Comparison of ENCODE assay signal across 13 cellular contexts in the genomic region with DNA sequence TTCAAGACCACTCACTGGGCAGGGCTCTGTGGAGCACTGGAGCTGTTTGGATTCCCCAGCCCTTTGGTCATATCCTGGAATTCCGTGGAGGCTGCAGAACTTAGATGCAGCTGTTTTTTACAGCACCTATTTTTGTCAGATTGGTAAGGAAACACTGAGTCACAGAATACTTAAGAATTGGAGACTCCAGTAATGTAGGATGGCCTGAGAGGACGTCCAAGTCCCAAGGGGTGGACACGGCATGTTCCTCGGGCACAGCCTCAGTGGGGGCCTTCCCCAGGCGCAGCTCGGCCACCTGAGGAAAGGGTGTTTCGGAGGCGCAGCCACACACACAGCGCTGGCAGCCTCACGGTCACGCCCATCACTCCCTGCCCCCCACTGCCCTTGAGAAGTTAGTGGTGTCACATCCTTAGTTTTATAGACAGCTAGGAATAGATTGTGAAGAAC. TPM values are rescaled to one million over a fixed set of nuclear protein-coding genes. Genes with fewer than 3 reads are reported as not detected.
DNase-seq lines count a peak whose midpoint lies in the region; ATAC-seq and TF ChIP-seq lines count a peak whose summit lies in the region.
"Had no signal": no experiment of that assay in that cellular context is flagged by ENCODE, and none has a peak within 500 bp of the region (broad histone marks: within the 10 kb centered on the region; RNA-seq: fewer than 3 reads in every experiment).

No MANE protein-coding gene starts in this region.

- peak overlapping the region; percentile 90 for H2BK20ac ChIP-seq in IMR-90 (ENCODE audit: low read depth, low read length)

- peaks cover 3% of the 10 kb centered on the region for H3K36me3 Mint-ChIP-seq in activated CD8-positive, alpha-beta T cell treated with anti-CD3 and anti-CD28 coated beads for 36 hours (ENCODE audit: low read depth)
- H3K36me3 Mint-ChIP-seq: natural killer cell treated with Interleukin-12 subunit alpha and Interleukin-12 subunit beta and Interleukin-15 and Interleukin-18, amount 100 ng/mL, for 72 hours had no signal

- H3K9ac ChIP-seq in IMR-90 (ENCODE audit: low read depth, low read length) (no peak overlapping the region), muscle layer of colon (ENCODE audit: low read length) (no peak overlapping the region)

- peak overlapping the region; percentile 61 for H3K4me2 ChIP-seq in IMR-90 (ENCODE audit: low read depth, low read length)

- dilution Hi-C loops in IMR-90 (cut with HindIII; ENCODE audit: low sequenced_read_pairs, unreplicated experiment) = no loop called here

- peaks cover 16% of the 10 kb centered on the region for H3K9me1 ChIP-seq in IMR-90 (ENCODE audit: insufficient read depth, low read length)

- peak overlapping the region; percentile 93 for H3K14ac ChIP-seq in IMR-90 (replicated peaks; ENCODE audit: low read depth, low read length)

- H4K20me1 ChIP-seq in IMR-90 (ENCODE audit: insufficient read depth, low read length) = peaks cover 2% of the 10 kb centered on the region; the same call in 1 of the 2 replicates

- no peak for TF ChIP-seq POLR2A in IMR-90 (IDR thresholded peaks at IDR 0.05; ENCODE audit: low read depth, low read length)

- in situ Hi-C loops in IMR-90 (cut with MboI; ENCODE audit: low sequenced_read_pairs) = no loop called here

- no peaks in the 10 kb centered on the region for H3K9me3 ChIP-seq in IMR-90 (ENCODE audit: control insufficient read depth, insufficient read depth, low read length)
- H3K9me3 ChIP-seq in muscle layer of colon (ENCODE audit: low read length) = no peaks in the 10 kb centered on the region

- peak overlapping the region; percentile 55; the same call in 1 of the 2 replicates for H3K56ac ChIP-seq in IMR-90 (ENCODE audit: extremely low read depth, insufficient read depth, low read length)

- H2BK5ac ChIP-seq in IMR-90 (ENCODE audit: low read depth, low read length, poor library complexity, severe bottlenecking) = peak overlapping the region; percentile 97

- H4K91ac ChIP-seq in IMR-90 (ENCODE audit: insufficient read depth, low read depth, low read length) = peak overlapping the region; percentile 72

- peak overlapping the region; percentile 94 for H2BK120ac ChIP-seq in IMR-90 (ENCODE audit: low read depth, low read length)

- POLR2A ChIA-PET in IMR-90 (lab: Charles Lee; ENCODE audit: unreplicated experiment) = interaction anchor here (0.6 kb wide), 1 partner anchor 491 kb away, joined by 4 read pairs; no protein-coding TSS in a partner anchor
- POLR2A ChIA-PET in activated CD8-positive, alpha-beta T cell treated with anti-CD3 and anti-CD28 coated beads for 36 hours (lab: Charles Lee) = interaction anchor here (0.6 to 1.1 kb wide), 2 partner anchors 9 to 11 kb away, joined by 3 to 4 read pairs; no protein-coding TSS in a partner anchor

- H3K27ac ChIP-seq in IMR-90 (ENCODE audit: insufficient read depth, low read length) (peak overlapping the region; percentile 66), muscle layer of colon (ENCODE audit: low read depth, low read length) (peak overlapping the region; percentile 73)
- H3K27ac ChIP-seq: C4-2B had no signal

- peaks cover 21% of the 10 kb centered on the region for H3K4me1 ChIP-seq in IMR-90 (ENCODE audit: control insufficient read depth, insufficient read depth, low read length)
- peaks cover 31% of the 10 kb centered on the region for H3K4me1 ChIP-seq in muscle layer of colon (ENCODE audit: insufficient read depth, low read length)

- BruUV-seq in IMR-90 (replicated peaks; lab: Mats Ljungman, UMichigan) = no TSS peak

- H3K27me3 ChIP-seq in IMR-90 (ENCODE audit: control insufficient read depth, insufficient read depth, low read length) (no peaks in the 10 kb centered on the region), muscle layer of colon (ENCODE audit: control insufficient read depth in 1 of 2, insufficient read depth in 2 of 2, low read length in 2 of 2) (no peaks in the 10 kb centered on the region)

- peak overlapping the region; percentile 74 for H2AFZ ChIP-seq in IMR-90 (replicated peaks; ENCODE audit: low read length, poor library complexity)

- H3K36me3 ChIP-seq in IMR-90 (ENCODE audit: control insufficient read depth, insufficient read depth, low read length) (peaks cover 17% of the 10 kb centered on the region; the same call in 1 of the 2 replicates), muscle layer of colon (ENCODE audit: insufficient read depth, low read length) (no peaks in the 10 kb centered on the region)

- intact Hi-C loops in IMR-90 (cut with micrococcal nuclease) = no loop called here
- intact Hi-C loops in activated CD8-positive, alpha-beta T cell treated with anti-CD3 and anti-CD28 coated beads for 36 hours (cut with micrococcal nuclease) = no loop called here

- H3K9me3 Mint-ChIP-seq in activated CD8-positive, alpha-beta T cell treated with anti-CD3 and anti-CD28 coated beads for 36 hours = no peaks in the 10 kb centered on the region
- H3K9me3 Mint-ChIP-seq: endodermal cell; natural killer cell treated with Interleukin-12 subunit alpha and Interleukin-12 subunit beta and Interleukin-15 and Interleukin-18, amount 100 ng/mL, for 72 hours had no signal

- peak overlapping the region; percentile 96 for H3K4ac ChIP-seq in IMR-90 (ENCODE audit: low read depth, low read length)

- ATAC-seq in IMR-90 (ENCODE audit: low read depth) = peak; percentile 80
- ATAC-seq in GM19351 (IDR thresholded peaks at IDR 0.05; ENCODE audit: unreplicated experiment) = no peak
- no peak for ATAC-seq in GM19467 (IDR thresholded peaks at IDR 0.05; ENCODE audit: unreplicated experiment)
- no peak for ATAC-seq in HG03280 (IDR thresholded peaks at IDR 0.05; ENCODE audit: unreplicated experiment)
- ATAC-seq in activated CD8-positive, alpha-beta T cell treated with anti-CD3 and anti-CD28 coated beads for 36 hours = no peak
- ATAC-seq: natural killer cell treated with Interleukin-12 subunit alpha and Interleukin-12 subunit beta and Interleukin-15 and Interleukin-18, amount 100 ng/mL, for 72 hours had no signal

- no peak for TF ChIP-seq RAD21 in IMR-90 (IDR thresholded peaks at IDR 0.05; ENCODE audit: low read length)

- peak overlapping the region; percentile 74; the same call in 1 of the 2 replicates for H3K23ac ChIP-seq in IMR-90 (ENCODE audit: low read depth, low read length)

- CTCF ChIA-PET in IMR-90 (lab: Yijun Ruan, JAX) = no interaction called here
- CTCF ChIA-PET in activated CD8-positive, alpha-beta T cell treated with anti-CD3 and anti-CD28 coated beads for 36 hours (lab: Charles Lee) = interaction anchor here (0.6 to 1.5 kb wide), 5 partner anchors 10 to 306 kb away, joined by 3 to 4 read pairs (median 3); no protein-coding TSS in a partner anchor

- peak overlapping the region; percentile 0; the same call in 1 of the 2 replicates for H4K5ac ChIP-seq in IMR-90 (ENCODE audit: low read depth, low read length)

- H3K4me3 Mint-ChIP-seq in activated CD8-positive, alpha-beta T cell treated with anti-CD3 and anti-CD28 coated beads for 36 hours = no peak overlapping the region
- H3K4me3 Mint-ChIP-seq: endodermal cell; natural killer cell treated with Interleukin-12 subunit alpha and Interleukin-12 subunit beta and Interleukin-15 and Interleukin-18, amount 100 ng/mL, for 72 hours had no signal

- no peak for TF ChIP-seq CTCF in IMR-90 (conservative IDR thresholded peaks at IDR 0.05; ENCODE audit: low read depth, low read length)
- no peak for TF ChIP-seq CTCF in activated CD8-positive, alpha-beta T cell treated with anti-CD3 and anti-CD28 coated beads for 36 hours (IDR thresholded peaks at IDR 0.05)

- H2AK5ac ChIP-seq in IMR-90 (ENCODE audit: low read depth, low read length) = peak overlapping the region; percentile 99

- H3K27me3 Mint-ChIP-seq in activated CD8-positive, alpha-beta T cell treated with anti-CD3 and anti-CD28 coated beads for 36 hours = no peaks in the 10 kb centered on the region
- H3K27me3 Mint-ChIP-seq: natural killer cell treated with Interleukin-12 subunit alpha and Interleukin-12 subunit beta and Interleukin-15 and Interleukin-18, amount 100 ng/mL, for 72 hours had no signal

- peaks cover 0 to 19% of the 10 kb centered on the region in 2 experiments; a peak in 1 of 4 replicates for H3K79me1 ChIP-seq in IMR-90 (ENCODE audit: low read depth in 1 of 2, low read length in 2 of 2)

- H3K27ac Mint-ChIP-seq in activated CD8-positive, alpha-beta T cell treated with anti-CD3 and anti-CD28 coated beads for 36 hours = no peak overlapping the region
- H3K27ac Mint-ChIP-seq: endodermal cell; natural killer cell treated with Interleukin-12 subunit alpha and Interleukin-12 subunit beta and Interleukin-15 and Interleukin-18, amount 100 ng/mL, for 72 hours had no signal

- peak overlapping the region in 1 of 2 experiments; percentile 92; a peak in 2 of 4 replicates for H4K8ac ChIP-seq in IMR-90 (ENCODE audit: low read depth in 2 of 2, low read length in 2 of 2)

- peak overlapping the region; percentile 95 for H2AK9ac ChIP-seq in IMR-90 (replicated peaks; ENCODE audit: low read depth, low read length, poor library complexity)

- H3K4me3 ChIP-seq in IMR-90 (ENCODE audit: insufficient read depth, low read depth, low read length) (no peak overlapping the region), muscle layer of colon (ENCODE audit: low read depth in 1 of 2, low read length in 2 of 2) (no peak overlapping the region)

- 0% methylated on average over 1 of the region's 11 CpGs; no CpG with 5 or more reads in 1 of the 2 experiments for WGBS in IMR-90 (ENCODE audit: extremely low coverage in 2 of 2, insufficient read length in 1 of 2), 2 experiments

- H3K18ac ChIP-seq in IMR-90 (ENCODE audit: low read depth, low read length) = peak overlapping the region; percentile 63; the same call in 1 of the 2 replicates

- H2BK15ac ChIP-seq in IMR-90 (ENCODE audit: low read depth, low read length) = peak overlapping the region; percentile 83; the same call in 1 of the 3 replicates

- peaks cover 5% of the 10 kb centered on the region for H3K4me1 Mint-ChIP-seq in activated CD8-positive, alpha-beta T cell treated with anti-CD3 and anti-CD28 coated beads for 36 hours (ENCODE audit: low read depth)

- DNase-seq in 8988T = peak; percentile 64
- DNase-seq in IMR-90 = peak; percentile 88
- peak; percentile 94 for DNase-seq in dermis blood vessel endothelial cell
- no peak for DNase-seq in activated CD8-positive, alpha-beta T cell treated with anti-CD3 and anti-CD28 coated beads for 36 hours
- DNase-seq: endodermal cell, MM.1S had no signal

RNA-seq across cellular contexts. Expression of a gene that starts 14.8 kb away (rescaled TPM):
- total RNA-seq in IMR-90 (2012; rRNA removed) = 1.1 TPM in 2 replicates
- 0.98 and 1.5 TPM in 2 replicates for polyA plus RNA-seq in IMR-90 (2012; rRNA removed)
- polyA plus RNA-seq in IMR-90 (2012; cell fraction: cytosol; rRNA removed) = 0.81 and 1.1 TPM in 2 replicates
- 1.8 and 3.3 TPM in 2 replicates for polyA plus RNA-seq in IMR-90 (2012; cell fraction: nucleus; rRNA removed; ENCODE audit: low replicate concordance)
- 1.4 and 2.0 TPM in 2 replicates for total RNA-seq in dermis blood vessel endothelial cell
- total RNA-seq in activated CD8-positive, alpha-beta T cell treated with anti-CD3 and anti-CD28 coated beads for 36 hours = 1 to 10 TPM; 6.1 to 6.2 TPM
- total RNA-seq: OCI-LY7 had no signal

RNA-seq across cellular contexts. Expression of a gene that starts 45.6 kb away (rescaled TPM):
- total RNA-seq in IMR-90 (2012; rRNA removed) (16.8 and 18.3 TPM in 2 replicates), dermis blood vessel endothelial cell (51.6 and 75.0 TPM in 2 replicates)
- 19.6 and 24.8 TPM in 2 replicates for polyA plus RNA-seq in IMR-90 (2012; rRNA removed)
- polyA plus RNA-seq in IMR-90 (2012; cell fraction: cytosol; rRNA removed) = 8.4 and 11.3 TPM in 2 replicates
- 139 and 159 TPM in 2 replicates for polyA plus RNA-seq in IMR-90 (2012; cell fraction: nucleus; rRNA removed; ENCODE audit: low replicate concordance)
- total RNA-seq in activated CD8-positive, alpha-beta T cell treated with anti-CD3 and anti-CD28 coated beads for 36 hours = 10 to 100 TPM; 15.4 to 17.2 TPM
